ENCODE assay signal across 1 cellular context in the genomic region with DNA sequence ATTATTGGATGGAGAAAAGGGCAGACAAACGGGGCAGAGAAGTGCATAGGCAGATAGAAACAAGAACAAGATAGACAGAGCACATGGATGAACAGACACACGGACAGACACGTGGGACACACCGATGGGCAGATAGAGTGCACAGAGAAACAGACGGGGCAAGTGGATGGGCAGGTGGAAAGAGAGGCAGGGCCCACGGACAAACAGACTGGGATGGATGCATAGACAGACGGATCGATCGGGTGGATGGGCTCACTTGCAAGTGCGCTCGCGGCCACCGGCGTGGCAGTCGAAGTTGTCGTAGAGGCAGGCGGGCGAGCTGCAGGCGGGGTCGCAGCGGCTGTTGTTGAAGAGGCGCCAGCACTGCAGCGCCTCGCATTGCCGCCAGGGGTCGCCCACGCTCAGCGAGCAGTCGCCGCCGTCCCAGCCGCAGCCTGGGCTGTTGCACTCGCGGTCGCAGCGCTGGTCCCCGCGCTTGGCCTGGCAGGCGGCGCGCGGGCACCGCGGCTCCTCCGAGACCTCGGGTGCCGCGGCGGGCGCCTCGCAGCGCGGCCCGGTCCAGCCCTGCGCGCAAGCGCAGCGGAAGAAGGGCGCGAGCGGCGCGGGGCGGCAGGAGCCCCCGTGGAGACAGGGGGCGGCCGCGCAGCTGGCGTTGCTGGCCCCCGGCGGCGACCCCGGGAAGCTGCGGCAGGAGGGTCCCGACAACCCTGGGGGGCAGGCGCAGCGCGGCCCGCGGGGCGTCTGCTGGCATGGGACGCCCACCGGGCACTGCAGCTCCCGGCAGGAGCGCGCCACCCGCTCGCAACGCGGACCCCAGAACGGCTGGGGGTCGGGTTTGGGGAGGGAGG.
TF ChIP-seq lines count a peak whose summit lies in the region.

No MANE protein-coding gene starts in this region.

TF ChIP-seq in K562, 482 proteins besides CTCF, POLR2A, EP300 and RAD21 (continues in another document):
- TF ChIP-seq ZNF140 (CRISPR knock-in tag; IDR thresholded peaks at IDR 0.05) (no peak), MECOM (CRISPR knock-in tag; IDR thresholded peaks at IDR 0.05) (no peak), SIX5 (IDR thresholded peaks at IDR 0.05; ENCODE audit: borderline replicate concordance in 1 of 2, insufficient read depth in 1 of 2, low read depth in 1 of 2, low read length in 2 of 2) (no peak), BRF1 (IDR thresholded peaks at IDR 0.05; ENCODE audit: borderline replicate concordance, extremely low read depth, insufficient read length) (no peak), RBM39 (optimal IDR thresholded peaks at IDR 0.05; ENCODE audit: low read depth, low read length) (no peak), CREM (IDR thresholded peaks at IDR 0.05; ENCODE audit: low read depth) (peak; percentile 33; the same call in 1 of the 2 replicates), EP400 (IDR thresholded peaks at IDR 0.05) (peak; percentile 35; the same call in 1 of the 2 replicates), XRCC4 (IDR thresholded peaks at IDR 0.05; ENCODE audit: extremely low read depth, insufficient read depth, insufficient read length) (no peak), CXXC5 (CRISPR knock-in tag; IDR thresholded peaks at IDR 0.05) (peak; percentile 44), ZSCAN32 (CRISPR knock-in tag; IDR thresholded peaks at IDR 0.05) (no peak), THRB (CRISPR knock-in tag; conservative IDR thresholded peaks at IDR 0.05) (peak; percentile 67; the same call in 1 of the 2 replicates), PREB (CRISPR knock-in tag; IDR thresholded peaks at IDR 0.05) (no peak), CBX2 (IDR thresholded peaks at IDR 0.05; ENCODE audit: insufficient read depth, low read length, poor library complexity, severe bottlenecking) (no peak), NFATC3 (IDR thresholded peaks at IDR 0.05) (no peak), ZNF124 (CRISPR knock-in tag; IDR thresholded peaks at IDR 0.05) (no peak), POLR3A (IDR thresholded peaks at IDR 0.05; ENCODE audit: borderline replicate concordance, extremely low read depth, insufficient read depth, insufficient read length) (no peak), ZNF280A (IDR thresholded peaks at IDR 0.05; ENCODE audit: low read depth, partially characterized antibody) (no peak), MCM7 (IDR thresholded peaks at IDR 0.05) (no peak), MTA1 (IDR thresholded peaks at IDR 0.05; ENCODE audit: borderline replicate concordance) (no peak), NKRF (IDR thresholded peaks at IDR 0.05; ENCODE audit: borderline replicate concordance) (peak; percentile 66; the same call in 1 of the 2 replicates), ZNF217 (CRISPR knock-in tag; IDR thresholded peaks at IDR 0.05) (no peak), SMARCB1 (IDR thresholded peaks at IDR 0.05; ENCODE audit: insufficient read length, low read depth) (no peak), ZNF445 (CRISPR knock-in tag; IDR thresholded peaks at IDR 0.05; ENCODE audit: low read depth) (no peak), POLR2B (IDR thresholded peaks at IDR 0.05; ENCODE audit: low read depth, partially characterized antibody) (no peak), VEZF1 (CRISPR knock-in tag; IDR thresholded peaks at IDR 0.05) (no peak), FOXO4 (CRISPR knock-in tag; IDR thresholded peaks at IDR 0.05) (no peak), ZBTB8A (IDR thresholded peaks at IDR 0.05; ENCODE audit: partially characterized antibody) (no peak), ZC3H4 (CRISPR knock-in tag; IDR thresholded peaks at IDR 0.05; ENCODE audit: borderline replicate concordance) (no peak), YY1 (IDR thresholded peaks at IDR 0.05; ENCODE audit: borderline replicate concordance in 1 of 3, control insufficient read depth in 1 of 3, extremely low read depth in 1 of 3, insufficient read depth in 3 of 3, insufficient read length in 1 of 3, insufficient replicate concordance in 2 of 3, low read depth in 1 of 3, low read length in 2 of 3) (peak in 2 of 3 experiments; percentile 20 to 41), TAF15 (IDR thresholded peaks at IDR 0.05; ENCODE audit: low read depth, low read length) (no peak), ZNF133 (CRISPR knock-in tag; IDR thresholded peaks at IDR 0.05) (no peak), SREBF1 (IDR thresholded peaks at IDR 0.05; ENCODE audit: borderline replicate concordance, low read depth, low read length) (no peak), RBM14 (IDR thresholded peaks at IDR 0.05; ENCODE audit: borderline replicate concordance, insufficient read depth, low read depth, low read length) (no peak), ID3 (CRISPR knock-in tag; IDR thresholded peaks at IDR 0.05) (no peak), ID3 (tag; IDR thresholded peaks at IDR 0.05) (no peak), ZSCAN29 (IDR thresholded peaks at IDR 0.05) (no peak; the same call in 1 of the 2 replicates), ZNF444 (CRISPR knock-in tag; IDR thresholded peaks at IDR 0.05) (no peak), PCBP2 (IDR thresholded peaks at IDR 0.05; ENCODE audit: low read depth, low read length, poor library complexity, severe bottlenecking) (no peak), MCM3 (IDR thresholded peaks at IDR 0.05) (no peak), PCBP1 (IDR thresholded peaks at IDR 0.05; ENCODE audit: low read depth, low read length, poor library complexity, severe bottlenecking) (no peak)
- TF ChIP-seq, protein P1, sequence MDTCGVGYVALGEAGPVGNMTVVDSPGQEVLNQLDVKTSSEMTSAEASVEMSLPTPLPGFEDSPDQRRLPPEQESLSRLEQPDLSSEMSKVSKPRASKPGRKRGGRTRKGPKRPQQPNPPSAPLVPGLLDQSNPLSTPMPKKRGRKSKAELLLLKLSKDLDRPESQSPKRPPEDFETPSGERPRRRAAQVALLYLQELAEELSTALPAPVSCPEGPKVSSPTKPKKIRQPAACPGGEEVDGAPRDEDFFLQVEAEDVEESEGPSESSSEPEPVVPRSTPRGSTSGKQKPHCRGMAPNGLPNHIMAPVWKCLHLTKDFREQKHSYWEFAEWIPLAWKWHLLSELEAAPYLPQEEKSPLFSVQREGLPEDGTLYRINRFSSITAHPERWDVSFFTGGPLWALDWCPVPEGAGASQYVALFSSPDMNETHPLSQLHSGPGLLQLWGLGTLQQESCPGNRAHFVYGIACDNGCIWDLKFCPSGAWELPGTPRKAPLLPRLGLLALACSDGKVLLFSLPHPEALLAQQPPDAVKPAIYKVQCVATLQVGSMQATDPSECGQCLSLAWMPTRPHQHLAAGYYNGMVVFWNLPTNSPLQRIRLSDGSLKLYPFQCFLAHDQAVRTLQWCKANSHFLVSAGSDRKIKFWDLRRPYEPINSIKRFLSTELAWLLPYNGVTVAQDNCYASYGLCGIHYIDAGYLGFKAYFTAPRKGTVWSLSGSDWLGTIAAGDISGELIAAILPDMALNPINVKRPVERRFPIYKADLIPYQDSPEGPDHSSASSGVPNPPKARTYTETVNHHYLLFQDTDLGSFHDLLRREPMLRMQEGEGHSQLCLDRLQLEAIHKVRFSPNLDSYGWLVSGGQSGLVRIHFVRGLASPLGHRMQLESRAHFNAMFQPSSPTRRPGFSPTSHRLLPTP (IDR thresholded peaks at IDR 0.05; ENCODE audit: borderline replicate concordance, extremely low read depth, insufficient read length): no peak
- TF ChIP-seq, protein P2, sequence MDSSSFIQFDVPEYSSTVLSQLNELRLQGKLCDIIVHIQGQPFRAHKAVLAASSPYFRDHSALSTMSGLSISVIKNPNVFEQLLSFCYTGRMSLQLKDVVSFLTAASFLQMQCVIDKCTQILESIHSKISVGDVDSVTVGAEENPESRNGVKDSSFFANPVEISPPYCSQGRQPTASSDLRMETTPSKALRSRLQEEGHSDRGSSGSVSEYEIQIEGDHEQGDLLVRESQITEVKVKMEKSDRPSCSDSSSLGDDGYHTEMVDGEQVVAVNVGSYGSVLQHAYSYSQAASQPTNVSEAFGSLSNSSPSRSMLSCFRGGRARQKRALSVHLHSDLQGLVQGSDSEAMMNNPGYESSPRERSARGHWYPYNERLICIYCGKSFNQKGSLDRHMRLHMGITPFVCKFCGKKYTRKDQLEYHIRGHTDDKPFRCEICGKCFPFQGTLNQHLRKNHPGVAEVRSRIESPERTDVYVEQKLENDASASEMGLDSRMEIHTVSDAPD (CRISPR knock-in tag; IDR thresholded peaks at IDR 0.05): no peak
- TF ChIP-seq, protein P3, sequence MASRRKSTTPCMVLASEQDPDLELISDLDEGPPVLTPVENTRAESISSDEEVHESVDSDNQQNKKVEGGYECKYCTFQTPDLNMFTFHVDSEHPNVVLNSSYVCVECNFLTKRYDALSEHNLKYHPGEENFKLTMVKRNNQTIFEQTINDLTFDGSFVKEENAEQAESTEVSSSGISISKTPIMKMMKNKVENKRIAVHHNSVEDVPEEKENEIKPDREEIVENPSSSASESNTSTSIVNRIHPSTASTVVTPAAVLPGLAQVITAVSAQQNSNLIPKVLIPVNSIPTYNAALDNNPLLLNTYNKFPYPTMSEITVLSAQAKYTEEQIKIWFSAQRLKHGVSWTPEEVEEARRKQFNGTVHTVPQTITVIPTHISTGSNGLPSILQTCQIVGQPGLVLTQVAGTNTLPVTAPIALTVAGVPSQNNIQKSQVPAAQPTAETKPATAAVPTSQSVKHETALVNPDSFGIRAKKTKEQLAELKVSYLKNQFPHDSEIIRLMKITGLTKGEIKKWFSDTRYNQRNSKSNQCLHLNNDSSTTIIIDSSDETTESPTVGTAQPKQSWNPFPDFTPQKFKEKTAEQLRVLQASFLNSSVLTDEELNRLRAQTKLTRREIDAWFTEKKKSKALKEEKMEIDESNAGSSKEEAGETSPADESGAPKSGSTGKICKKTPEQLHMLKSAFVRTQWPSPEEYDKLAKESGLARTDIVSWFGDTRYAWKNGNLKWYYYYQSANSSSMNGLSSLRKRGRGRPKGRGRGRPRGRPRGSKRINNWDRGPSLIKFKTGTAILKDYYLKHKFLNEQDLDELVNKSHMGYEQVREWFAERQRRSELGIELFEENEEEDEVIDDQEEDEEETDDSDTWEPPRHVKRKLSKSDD (conservative IDR thresholded peaks at IDR 0.05; ENCODE audit: low read length): 0 out of 2 replicates have a peak, but pooled peaks have one; percentile 33
